Comparison of ENCODE assay signal across 8 cellular contexts in the genomic region with DNA sequence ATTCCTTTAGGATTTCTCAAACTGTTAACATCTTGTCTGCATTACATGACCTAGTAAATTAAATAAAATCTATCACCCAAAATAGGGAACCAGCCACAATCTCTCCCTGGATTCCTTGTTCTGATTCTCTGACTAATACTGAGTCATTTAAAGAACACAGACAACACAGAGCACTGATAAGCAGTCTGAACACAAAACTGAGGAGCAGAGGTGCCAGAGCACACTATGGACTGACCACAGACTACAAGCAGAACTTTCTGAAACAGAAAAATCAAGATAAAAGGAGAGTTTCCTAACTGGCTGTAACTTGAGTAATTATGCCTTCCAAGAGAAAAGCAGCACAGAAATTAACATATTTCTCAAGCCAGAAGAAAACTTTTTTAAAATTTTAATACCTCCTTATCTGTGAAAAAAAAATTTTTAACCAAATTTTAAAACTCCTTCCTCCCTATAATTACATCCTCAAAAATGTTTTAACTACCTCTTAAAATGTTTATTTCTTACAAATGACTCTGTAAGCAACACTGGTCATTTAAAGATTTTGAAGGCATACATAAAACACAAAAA.
DNase-seq lines count a peak whose midpoint lies in the region; ATAC-seq and TF ChIP-seq lines count a peak whose summit lies in the region.

No MANE protein-coding gene starts in this region.

- H3K36me3 Mint-ChIP-seq in CD8-positive, alpha-beta memory T cell: peaks cover 0 to 7% (median 1%) of the 10 kb centered on the region in 3 donors

- peaks cover 17% of the 10 kb centered on the region for H3K4me1 ChIP-seq in HUES64 (ENCODE audit: insufficient read depth, low read length)
- H3K4me1 ChIP-seq in CD8-positive, alpha-beta memory T cell (ENCODE audit: insufficient read depth, low read length): no peaks in the 10 kb centered on the region

- H3K4me3 ChIP-seq in HUES64 (ENCODE audit: low read length) (no peak overlapping the region), kidney epithelial cell (ENCODE audit: low read depth, low read length) (no peak overlapping the region)
- H3K4me3 ChIP-seq in CD8-positive, alpha-beta memory T cell (ENCODE audit: low read length): no peak overlapping the region

- peak; percentile 94 for DNase-seq in Daoy (ENCODE audit: low read depth)
- peak; percentile 86 for DNase-seq in amniotic stem cell (lab: John Stamatoyannopoulos, UW)
- peak; percentile 88 for DNase-seq in kidney epithelial cell (ENCODE audit: low read depth)
- DNase-seq in stimulated activated naive CD4-positive, alpha-beta T cell (lab: John Stamatoyannopoulos, UW): no peak
- DNase-seq in cortex of kidney (lab: John Stamatoyannopoulos, UW): no peak
- no peak for DNase-seq in CD8-positive, alpha-beta memory T cell

- no peaks in the 10 kb centered on the region for H3K27me3 Mint-ChIP-seq in CD8-positive, alpha-beta memory T cell

- no peaks in the 10 kb centered on the region for H3K9me3 Mint-ChIP-seq in CD8-positive, alpha-beta memory T cell

- H3K27me3 ChIP-seq in HUES64 (ENCODE audit: insufficient read depth, low read length): no peaks in the 10 kb centered on the region
- H3K27me3 ChIP-seq in kidney epithelial cell (ENCODE audit: control insufficient read depth, insufficient read depth, low read length): no peaks in the 10 kb centered on the region
- H3K27me3 ChIP-seq in CD8-positive, alpha-beta memory T cell (ENCODE audit: insufficient read depth, low read length, poor library complexity, severe bottlenecking): no peaks in the 10 kb centered on the region

- peaks cover 10% of the 10 kb centered on the region for H3K9me3 ChIP-seq in HUES64 (ENCODE audit: insufficient read depth, low read depth, low read length)
- no peaks in the 10 kb centered on the region for H3K9me3 ChIP-seq in CD8-positive, alpha-beta memory T cell (ENCODE audit: low read length)

- no peak for TF ChIP-seq CTCF in kidney epithelial cell (IDR thresholded peaks at IDR 0.05; ENCODE audit: insufficient read depth, low read length, poor library complexity, severe bottlenecking)

- peak overlapping the region; percentile 56 for H3K27ac ChIP-seq in HUES64 (ENCODE audit: low read depth, low read length)
- no peak overlapping the region for H3K27ac ChIP-seq in CD8-positive, alpha-beta memory T cell (ENCODE audit: low read depth, low read length)

- ATAC-seq in HG03045 (IDR thresholded peaks at IDR 0.05; ENCODE audit: unreplicated experiment): no peak

- H3K4me3 Mint-ChIP-seq in CD8-positive, alpha-beta memory T cell: no peak overlapping the region

- H3K36me3 ChIP-seq in HUES64 (ENCODE audit: insufficient read depth, low read length) (peaks cover 3% of the 10 kb centered on the region; the same call in 1 of the 2 replicates), kidney epithelial cell (ENCODE audit: control insufficient read depth, insufficient read depth, low read length) (no peaks in the 10 kb centered on the region)
- no peaks in the 10 kb centered on the region for H3K36me3 ChIP-seq in CD8-positive, alpha-beta memory T cell (ENCODE audit: insufficient read depth, low read length)

- no peak overlapping the region; the same call in 1 of the 2 replicates for H3K9ac ChIP-seq in HUES64 (ENCODE audit: low read depth, low read length)

- POLR2A ChIA-PET in CD8-positive, alpha-beta memory T cell (lab: Charles Lee): no interaction called here

- peaks cover 14 to 26% (median 14%) of the 10 kb centered on the region in 3 donors for H3K4me1 Mint-ChIP-seq in CD8-positive, alpha-beta memory T cell

- H3K27ac Mint-ChIP-seq in CD8-positive, alpha-beta memory T cell: peak overlapping the region in 2 of 8 donors; percentile 51 to 71

- CTCF ChIA-PET in CD8-positive, alpha-beta memory T cell (lab: Charles Lee): no interaction called here

Comparison
In these comparisons a context has a peak if more than half of its experiments do, and no peak if none do; other contexts are left out.
1. DNase-seq: peak in Daoy (single experiment), amniotic stem cell (single experiment) and kidney epithelial cell (single experiment); none in stimulated activated naive CD4-positive, alpha-beta T cell (0 of 6), cortex of kidney (single experiment) and CD8-positive, alpha-beta memory T cell (0 of 5).